Comparison of ENCODE assay signal across 1 cellular context in genomic region chr3:32794487-32795308, GRCh38.
TF ChIP-seq lines count a peak whose summit lies in the region.

No MANE protein-coding gene starts in this region.

TF ChIP-seq in HepG2, 621 proteins besides CTCF, POLR2A, EP300 and RAD21 (continued from another document and continues in another):
- TF ChIP-seq ZNF710 (CRISPR knock-in tag; IDR thresholded peaks at IDR 0.05; ENCODE audit: borderline replicate concordance) (no peak), ZNF263 (CRISPR knock-in tag; IDR thresholded peaks at IDR 0.05) (0 out of 2 replicates have a peak, but pooled peaks have one; percentile 11), ZNF703 (CRISPR knock-in tag; IDR thresholded peaks at IDR 0.05; ENCODE audit: borderline replicate concordance) (no peak), HOXA9 (CRISPR knock-in tag; IDR thresholded peaks at IDR 0.05; ENCODE audit: borderline replicate concordance) (no peak), THAP7 (CRISPR knock-in tag; IDR thresholded peaks at IDR 0.05) (no peak), RFXANK (CRISPR knock-in tag; IDR thresholded peaks at IDR 0.05) (no peak), ZNF18 (CRISPR knock-in tag; IDR thresholded peaks at IDR 0.05; ENCODE audit: insufficient replicate concordance) (no peak), ELK4 (CRISPR knock-in tag; IDR thresholded peaks at IDR 0.05; ENCODE audit: borderline replicate concordance) (no peak), ZNF460 (CRISPR knock-in tag; IDR thresholded peaks at IDR 0.05; ENCODE audit: borderline replicate concordance) (no peak), REPIN1 (CRISPR knock-in tag; IDR thresholded peaks at IDR 0.05; ENCODE audit: borderline replicate concordance, low read depth) (peak; percentile 83; the same call in 1 of the 2 replicates), ATF5 (CRISPR knock-in tag; IDR thresholded peaks at IDR 0.05; ENCODE audit: low read depth) (no peak), ZKSCAN5 (CRISPR knock-in tag; IDR thresholded peaks at IDR 0.05) (0 out of 2 replicates have a peak, but pooled peaks have one; percentile 52), FIP1L1 (IDR thresholded peaks at IDR 0.05; ENCODE audit: borderline replicate concordance, insufficient read depth, low read depth, low read length) (no peak), ZNF24 (IDR thresholded peaks at IDR 0.05) (no peak), KLF9 (CRISPR knock-in tag; IDR thresholded peaks at IDR 0.05; ENCODE audit: low read depth) (no peak), U2AF1 (optimal IDR thresholded peaks at IDR 0.05; ENCODE audit: low read depth, low read length) (no peak), KLF13 (CRISPR knock-in tag; IDR thresholded peaks at IDR 0.05) (no peak), SIN3A (IDR thresholded peaks at IDR 0.05; ENCODE audit: borderline replicate concordance, low read depth, low read length) (no peak), ZNF543 (CRISPR knock-in tag; IDR thresholded peaks at IDR 0.05) (no peak), ZNF430 (CRISPR knock-in tag; IDR thresholded peaks at IDR 0.05) (peak; percentile 40; the same call in 1 of the 2 replicates), KMT2B (CRISPR knock-in tag; IDR thresholded peaks at IDR 0.05) (0 out of 2 replicates have a peak, but pooled peaks have one; percentile 20), NCOA1 (CRISPR knock-in tag; IDR thresholded peaks at IDR 0.05) (peak; percentile 96; the same call in 1 of the 2 replicates), IKZF5 (CRISPR knock-in tag; IDR thresholded peaks at IDR 0.05) (peak; percentile 79), NR1H2 (CRISPR knock-in tag; IDR thresholded peaks at IDR 0.05; ENCODE audit: borderline replicate concordance, low read depth) (peak; percentile 50; the same call in 1 of the 2 replicates), ZNF567 (CRISPR knock-in tag; IDR thresholded peaks at IDR 0.05; ENCODE audit: borderline replicate concordance) (no peak; the same call in 1 of the 2 replicates), SP140L (CRISPR knock-in tag; IDR thresholded peaks at IDR 0.05; ENCODE audit: borderline replicate concordance) (no peak), STAT6 (CRISPR knock-in tag; IDR thresholded peaks at IDR 0.05; ENCODE audit: borderline replicate concordance) (0 out of 2 replicates have a peak, but pooled peaks have one; percentile 42), KMT2A (CRISPR knock-in tag; IDR thresholded peaks at IDR 0.05) (no peak), ZNF720 (CRISPR knock-in tag; IDR thresholded peaks at IDR 0.05) (no peak), MTA3 (CRISPR knock-in tag; IDR thresholded peaks at IDR 0.05) (no peak), CBX5 (CRISPR knock-in tag; IDR thresholded peaks at IDR 0.05; ENCODE audit: borderline replicate concordance) (no peak), JUND (CRISPR knock-in tag; IDR thresholded peaks at IDR 0.05) (peak; percentile 79), ZNF12 (CRISPR knock-in tag; IDR thresholded peaks at IDR 0.05) (no peak), MXI1 (IDR thresholded peaks at IDR 0.05; ENCODE audit: borderline replicate concordance, low read depth, low read length) (no peak), ZNF609 (CRISPR knock-in tag; IDR thresholded peaks at IDR 0.05; ENCODE audit: borderline replicate concordance) (no peak; the same call in 1 of the 2 replicates), SALL2 (CRISPR knock-in tag; IDR thresholded peaks at IDR 0.05) (peak; percentile 30; the same call in 1 of the 2 replicates), DRAP1 (CRISPR knock-in tag; IDR thresholded peaks at IDR 0.05) (0 out of 2 replicates have a peak, but pooled peaks have one; percentile 26), ZBTB42 (CRISPR knock-in tag; IDR thresholded peaks at IDR 0.05) (no peak), EZH2 (conservative IDR thresholded peaks at IDR 0.05; ENCODE audit: low read depth, low read length) (no peak), KDM4B (CRISPR knock-in tag; IDR thresholded peaks at IDR 0.05) (0 out of 2 replicates have a peak, but pooled peaks have one; percentile 33), ZBTB4 (CRISPR knock-in tag; IDR thresholded peaks at IDR 0.05; ENCODE audit: borderline replicate concordance) (peak; percentile 81; the same call in 1 of the 2 replicates)
